3 cellular contexts compared by ENCODE assay signal in the genomic region with DNA sequence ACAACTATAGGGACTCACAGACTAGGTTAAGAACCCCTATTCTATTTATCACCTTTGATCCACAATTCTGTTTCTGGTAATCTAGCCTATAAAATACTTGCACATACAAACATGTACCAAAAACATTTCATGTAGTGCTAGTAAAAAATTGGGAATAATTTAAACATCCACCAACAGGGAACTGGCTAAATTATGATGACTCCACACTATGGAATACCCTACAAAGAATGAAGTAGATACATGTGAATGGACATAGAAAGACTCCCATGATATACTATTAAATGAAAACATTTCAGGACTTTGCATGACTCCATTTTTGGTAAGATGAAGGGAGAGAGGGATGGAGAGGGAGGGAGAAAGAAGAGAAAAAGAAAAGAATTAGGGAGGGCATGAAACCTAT.
TF ChIP-seq lines count a peak whose summit lies in the region.

No MANE protein-coding gene starts in this region.

TF ChIP-seq in HepG2, 621 proteins besides CTCF, POLR2A, EP300 and RAD21:
- TF ChIP-seq ZNF792 (CRISPR knock-in tag; IDR thresholded peaks at IDR 0.05) = no peak
- TF ChIP-seq ZNF773 (CRISPR knock-in tag; IDR thresholded peaks at IDR 0.05; ENCODE audit: borderline replicate concordance) = no peak
- TF ChIP-seq ZNF180 (CRISPR knock-in tag; IDR thresholded peaks at IDR 0.05; ENCODE audit: borderline replicate concordance, low read depth) = no peak
- peak; percentile 53 to 65; a peak in 3 of 4 replicates for TF ChIP-seq MAFK (conservative IDR thresholded peaks at IDR 0.05 in 1 of 2, IDR thresholded peaks at IDR 0.05 in 1 of 2; ENCODE audit: low read length in 2 of 2)
- no peak for TF ChIP-seq ZFP36 (IDR thresholded peaks at IDR 0.05; ENCODE audit: borderline replicate concordance, low read depth, low read length, partially characterized antibody)
- no peak for TF ChIP-seq RAD51 (IDR thresholded peaks at IDR 0.05; ENCODE audit: borderline replicate concordance)
- TF ChIP-seq, protein P1, sequence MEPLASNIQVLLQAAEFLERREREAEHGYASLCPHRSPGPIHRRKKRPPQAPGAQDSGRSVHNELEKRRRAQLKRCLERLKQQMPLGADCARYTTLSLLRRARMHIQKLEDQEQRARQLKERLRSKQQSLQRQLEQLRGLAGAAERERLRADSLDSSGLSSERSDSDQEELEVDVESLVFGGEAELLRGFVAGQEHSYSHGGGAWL (CRISPR knock-in tag; IDR thresholded peaks at IDR 0.05) = no peak
- TF ChIP-seq RBM39 (IDR thresholded peaks at IDR 0.05; ENCODE audit: low read depth, low read length, poor library complexity, severe bottlenecking) = no peak
- TF ChIP-seq MAFF (IDR thresholded peaks at IDR 0.05; ENCODE audit: low read depth, low read length) = 0 out of 2 replicates have a peak, but pooled peaks have one; percentile 9

TF ChIP-seq in A549, 52 proteins besides CTCF, POLR2A, EP300 and RAD21:
- TF ChIP-seq FOXS1 (CRISPR knock-in tag; IDR thresholded peaks at IDR 0.05) (no peak), MAFK (IDR thresholded peaks at IDR 0.05; ENCODE audit: partially characterized antibody) (peak; percentile 11), TFCP2L1 (CRISPR knock-in tag; IDR thresholded peaks at IDR 0.05) (no peak)

TF ChIP-seq in K562, 482 proteins besides CTCF, POLR2A, EP300 and RAD21:
- no peak for TF ChIP-seq ZNF696 (CRISPR knock-in tag; conservative IDR thresholded peaks at IDR 0.05)
- TF ChIP-seq, protein P2, sequence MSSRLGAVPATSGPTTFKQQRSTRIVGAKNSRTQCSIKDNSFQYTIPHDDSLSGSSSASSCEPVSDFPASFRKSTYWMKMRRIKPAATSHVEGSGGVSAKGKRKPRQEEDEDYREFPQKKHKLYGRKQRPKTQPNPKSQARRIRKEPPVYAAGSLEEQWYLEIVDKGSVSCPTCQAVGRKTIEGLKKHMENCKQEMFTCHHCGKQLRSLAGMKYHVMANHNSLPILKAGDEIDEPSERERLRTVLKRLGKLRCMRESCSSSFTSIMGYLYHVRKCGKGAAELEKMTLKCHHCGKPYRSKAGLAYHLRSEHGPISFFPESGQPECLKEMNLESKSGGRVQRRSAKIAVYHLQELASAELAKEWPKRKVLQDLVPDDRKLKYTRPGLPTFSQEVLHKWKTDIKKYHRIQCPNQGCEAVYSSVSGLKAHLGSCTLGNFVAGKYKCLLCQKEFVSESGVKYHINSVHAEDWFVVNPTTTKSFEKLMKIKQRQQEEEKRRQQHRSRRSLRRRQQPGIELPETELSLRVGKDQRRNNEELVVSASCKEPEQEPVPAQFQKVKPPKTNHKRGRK (tag; IDR thresholded peaks at IDR 0.05) = 0 out of 2 replicates have a peak, but pooled peaks have one; percentile 46
- peak; percentile 36 for TF ChIP-seq ZNF316 (IDR thresholded peaks at IDR 0.05)
- TF ChIP-seq C11orf30 (IDR thresholded peaks at IDR 0.05; ENCODE audit: low read depth) = 0 out of 2 replicates have a peak, but pooled peaks have one; percentile 5
- no peak for TF ChIP-seq ATF3 (IDR thresholded peaks at IDR 0.05)
- TF ChIP-seq ATF3 (CRISPR knock-in tag; conservative IDR thresholded peaks at IDR 0.05) = no peak
